ENCODE assay signal across 1 cellular context in the genomic region with DNA sequence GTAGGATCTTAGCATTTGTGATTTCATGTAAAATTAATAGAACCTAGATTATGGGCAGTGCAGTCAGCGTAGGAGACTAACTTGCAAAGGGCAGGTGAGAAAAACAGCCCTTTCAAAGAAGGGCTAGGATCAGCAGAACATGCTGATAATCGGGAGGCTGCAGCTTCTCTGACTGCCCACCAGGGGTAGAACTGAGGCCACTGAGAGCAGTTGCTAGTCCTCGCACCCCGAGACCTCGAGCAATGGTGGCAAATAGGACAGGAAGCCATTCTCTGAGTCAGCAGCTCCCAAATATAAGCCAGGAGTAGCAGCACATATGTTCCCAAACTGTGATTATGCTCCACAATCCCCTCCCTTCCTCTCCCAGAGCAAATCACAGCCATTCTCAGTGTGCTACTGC.
TF ChIP-seq lines count a peak whose summit lies in the region.

No MANE protein-coding gene starts in this region.

TF ChIP-seq in HepG2, 621 proteins besides CTCF, POLR2A, EP300 and RAD21 (continued from another document):
- TF ChIP-seq, protein P1, sequence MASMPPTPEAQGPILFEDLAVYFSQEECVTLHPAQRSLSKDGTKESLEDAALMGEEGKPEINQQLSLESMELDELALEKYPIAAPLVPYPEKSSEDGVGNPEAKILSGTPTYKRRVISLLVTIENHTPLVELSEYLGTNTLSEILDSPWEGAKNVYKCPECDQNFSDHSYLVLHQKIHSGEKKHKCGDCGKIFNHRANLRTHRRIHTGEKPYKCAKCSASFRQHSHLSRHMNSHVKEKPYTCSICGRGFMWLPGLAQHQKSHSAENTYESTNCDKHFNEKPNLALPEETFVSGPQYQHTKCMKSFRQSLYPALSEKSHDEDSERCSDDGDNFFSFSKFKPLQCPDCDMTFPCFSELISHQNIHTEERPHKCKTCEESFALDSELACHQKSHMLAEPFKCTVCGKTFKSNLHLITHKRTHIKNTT (CRISPR knock-in tag; IDR thresholded peaks at IDR 0.05): no peak
TF ChIP-seq in HepG2: peak in this region for 0.
